In the genomic region with DNA sequence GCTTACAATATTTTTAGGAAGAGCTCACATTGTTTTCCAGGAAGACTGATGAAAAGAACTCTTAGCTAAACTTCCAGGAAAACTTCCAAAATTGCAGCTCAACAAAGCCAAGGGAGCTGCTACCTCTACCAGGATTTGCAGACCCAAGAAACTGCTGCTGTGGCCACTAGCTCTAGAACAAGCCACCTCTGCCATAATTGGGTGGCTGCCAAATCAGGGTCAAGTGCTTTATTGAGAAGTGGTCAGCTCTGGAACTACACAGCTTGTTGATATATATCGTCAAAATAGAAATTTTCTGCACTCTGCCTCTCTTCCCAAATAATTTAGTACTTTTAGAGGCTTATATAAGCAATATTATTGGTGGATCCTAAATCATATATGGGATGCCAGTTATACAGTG, we compare ENCODE assay signal across 23 cellular contexts.
DNase-seq lines count a peak whose midpoint lies in the region; ATAC-seq and TF ChIP-seq lines count a peak whose summit lies in the region.
"Had no signal": no experiment of that assay in that cellular context is flagged by ENCODE, and none has a peak within 500 bp of the region (broad histone marks: within the 10 kb centered on the region; RNA-seq: fewer than 3 reads in every experiment).

No MANE protein-coding gene starts in this region.

- H3K27ac ChIP-seq in coronary artery, result no peak overlapping the region
- H3K27ac ChIP-seq: adrenal gland, brain microvascular endothelial cell, esophagus muscularis mucosa, lower lobe of right lung, prostate gland had no signal

- no peak for TF ChIP-seq CTCF in coronary artery (IDR thresholded peaks at IDR 0.05)

- no peak overlapping the region for H3K4me3 ChIP-seq in coronary artery
- H3K4me3 ChIP-seq: adrenal gland, esophagus muscularis mucosa, lower lobe of right lung, prostate gland had no signal

- DNase-seq in D341Med (ENCODE audit: low spot score) (peak; percentile 6), H4 (ENCODE audit: low spot score) (peak; percentile 9), SK-MEL-5 (ENCODE audit: low read depth, low spot score) (peak; percentile 39), iPS-NIHi11 (ENCODE audit: low spot score) (peak; percentile 8), epidermal melanocyte (ENCODE audit: insufficient read length, low spot score) (no peak), NCI-H187 (lab: John Stamatoyannopoulos, UW) (no peak), coronary artery (ENCODE audit: low spot score) (no peak)
- DNase-seq: activated CD4-positive, alpha-beta T cell treated with anti-CD3 and anti-CD28 coated beads for 4 hours; activated naive CD4-positive, alpha-beta T cell treated with Interleukin-2 at 50 U/mL for 16 hours; activated T-cell treated with anti-CD3 and anti-CD28 coated beads, Interleukin-2, amount 50 U/mL, for 24 hours; brain microvascular endothelial cell; effector CD8-positive, alpha-beta T cell; hippocampal formation; lower lobe of right lung; NCI-H1436; NCI-H2107; Right ventricle myocardium superior; T-helper 1 cell; trophoblast cell had no signal

- no peak for ATAC-seq in HG03280 (IDR thresholded peaks at IDR 0.05; ENCODE audit: unreplicated experiment)
- ATAC-seq: lower lobe of right lung had no signal

- in situ Hi-C loops in SK-MEL-5 (cut with HindIII; ENCODE audit: low pct_unique_long_range_greater_than_20kb, low sequenced_read_pairs), result no loop called here

Comparison
In these comparisons a context has a peak if more than half of its experiments do, and no peak if none do; other contexts are left out.
1. DNase-seq: peak in D341Med (single experiment), H4 (single experiment), SK-MEL-5 (single experiment) and iPS-NIHi11 (single experiment); none in epidermal melanocyte (single experiment), NCI-H187 (0 of 2) and coronary artery (single experiment).